ENCODE assay signal across 1 cellular context in genomic region chr10:88755753-88756152, GRCh38.
A peak's percentile ranks its signal among the peaks of the same experiment; 100 is the strongest.
TF ChIP-seq lines count a peak whose summit lies in the region.

No MANE protein-coding gene starts in this region.

TF ChIP-seq in GM12878, 131 proteins besides CTCF, POLR2A, EP300 and RAD21 (continued from another document and continues in another):
- TF ChIP-seq ZBTB40 (IDR thresholded peaks at IDR 0.05; ENCODE audit: borderline replicate concordance), result no peak
- TF ChIP-seq REST (IDR thresholded peaks at IDR 0.05; ENCODE audit: low read depth, low read length), result no peak
- no peak for TF ChIP-seq GATAD2B (conservative IDR thresholded peaks at IDR 0.05; ENCODE audit: low read depth)
- TF ChIP-seq SP1 (IDR thresholded peaks at IDR 0.05; ENCODE audit: low read depth, low read length), result no peak
- no peak for TF ChIP-seq RBBP5 (conservative IDR thresholded peaks at IDR 0.05)
- no peak for TF ChIP-seq YBX1 (IDR thresholded peaks at IDR 0.05)
- no peak for TF ChIP-seq NR2F1 (conservative IDR thresholded peaks at IDR 0.05)
- TF ChIP-seq BCLAF1 (IDR thresholded peaks at IDR 0.05), result no peak
- peak; percentile 83 for TF ChIP-seq JUNB (IDR thresholded peaks at IDR 0.05)
- TF ChIP-seq MEF2A (IDR thresholded peaks at IDR 0.05; ENCODE audit: insufficient read depth, low read depth, low read length), result no peak
- no peak for TF ChIP-seq KDM1A (IDR thresholded peaks at IDR 0.05; ENCODE audit: borderline replicate concordance)
- TF ChIP-seq IKZF1 (conservative IDR thresholded peaks at IDR 0.05), result peak; percentile 33; the same call in 1 of the 2 replicates
- TF ChIP-seq NKRF (conservative IDR thresholded peaks at IDR 0.05), result no peak
- no peak for TF ChIP-seq E2F8 (IDR thresholded peaks at IDR 0.05; ENCODE audit: low read depth, partially characterized antibody)
- no peak for TF ChIP-seq HDGF (IDR thresholded peaks at IDR 0.05)
- TF ChIP-seq CHD4 (IDR thresholded peaks at IDR 0.05), result no peak
- TF ChIP-seq CUX1 (IDR thresholded peaks at IDR 0.05; ENCODE audit: insufficient replicate concordance, low read depth, low read length), result no peak
- TF ChIP-seq NFIC (IDR thresholded peaks at IDR 0.05; ENCODE audit: low read depth, low read length), result peak; percentile 56; the same call in 1 of the 2 replicates
- TF ChIP-seq SMAD1 (IDR thresholded peaks at IDR 0.05; ENCODE audit: low read depth, partially characterized antibody), result no peak
- TF ChIP-seq ESRRA (IDR thresholded peaks at IDR 0.05; ENCODE audit: low read length), result no peak
- no peak for TF ChIP-seq ZNF24 (IDR thresholded peaks at IDR 0.05)
- no peak for TF ChIP-seq SREBF1 (IDR thresholded peaks at IDR 0.05; ENCODE audit: low read length)
- no peak for TF ChIP-seq NFXL1 (IDR thresholded peaks at IDR 0.05; ENCODE audit: borderline replicate concordance)
- no peak for TF ChIP-seq E2F4 (IDR thresholded peaks at IDR 0.05; ENCODE audit: low read depth, low read length)
- TF ChIP-seq POLR2AphosphoS5 (IDR thresholded peaks at IDR 0.05; ENCODE audit: low read length), result no peak
- no peak for TF ChIP-seq NBN (IDR thresholded peaks at IDR 0.05)
- 0 out of 2 replicates have a peak, but pooled peaks have one; percentile 19 for TF ChIP-seq ATF2 (IDR thresholded peaks at IDR 0.05; ENCODE audit: low read length)
- TF ChIP-seq NR2C2 (IDR thresholded peaks at IDR 0.05; ENCODE audit: borderline replicate concordance, control insufficient read depth, insufficient read length, low read depth), result no peak
- TF ChIP-seq RCOR1 (conservative IDR thresholded peaks at IDR 0.05; ENCODE audit: low read depth, low read length), result no peak
- no peak for TF ChIP-seq MTA3 (IDR thresholded peaks at IDR 0.05; ENCODE audit: borderline replicate concordance, low read length)
- TF ChIP-seq TARDBP (IDR thresholded peaks at IDR 0.05; ENCODE audit: borderline replicate concordance), result no peak
- TF ChIP-seq MYB (IDR thresholded peaks at IDR 0.05; ENCODE audit: borderline replicate concordance, low read depth, low read length), result no peak
- TF ChIP-seq MEF2B (IDR thresholded peaks at IDR 0.05; ENCODE audit: partially characterized antibody, poor library complexity, severe bottlenecking), result no peak
- TF ChIP-seq SMC3 (IDR thresholded peaks at IDR 0.05; ENCODE audit: borderline replicate concordance, low read length), result no peak
